In the genomic region with DNA sequence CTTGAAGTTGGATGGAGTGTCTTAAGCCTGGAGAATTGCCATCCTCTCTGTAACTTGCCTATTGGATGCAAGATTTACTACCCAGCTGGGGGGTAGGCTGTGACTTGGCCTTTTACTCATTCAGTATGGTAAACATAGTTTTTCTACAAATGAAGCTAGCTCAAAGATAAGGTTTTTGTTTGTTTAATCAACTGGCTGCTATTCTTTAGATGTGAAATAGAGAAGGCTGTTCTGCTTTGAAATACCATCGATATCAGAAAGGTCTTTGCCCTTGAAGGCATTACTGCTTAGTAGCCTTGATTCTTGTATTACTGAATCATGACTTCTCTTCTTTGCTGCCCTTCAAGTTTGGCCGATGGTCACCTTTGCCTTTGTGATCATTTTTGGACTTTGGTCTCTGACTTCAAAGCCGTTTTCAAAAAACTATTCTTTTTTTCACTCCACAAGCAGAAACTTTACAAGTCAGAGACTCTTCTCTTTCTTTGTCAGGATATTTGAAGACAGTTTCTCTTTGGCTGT, we compare ENCODE assay signal across 15 cellular contexts.
"Had no signal": no experiment of that assay in that cellular context is flagged by ENCODE, and none has a peak within 500 bp of the region (broad histone marks: within the 10 kb centered on the region; RNA-seq: fewer than 3 reads in every experiment).

No MANE protein-coding gene starts in this region.

- H3K9me3 ChIP-seq: lower lobe of right lung, sigmoid colon, tibial nerve, vagina had no signal

- H3K27me3 Mint-ChIP-seq: stimulated activated memory B cell treated with anti-CD40 and anti-IgM and Interleukin-4, amounts not matched to agents 10 μg/mL and 1 μg/mL and 100 μg/mL, for 72 hours had no signal

- H3K4me3 Mint-ChIP-seq: mesothelial cell of epicardium; stimulated activated memory B cell treated with anti-CD40 and anti-IgM and Interleukin-4, amounts not matched to agents 10 μg/mL and 1 μg/mL and 100 μg/mL, for 72 hours; T-cell had no signal

- H3K27ac Mint-ChIP-seq: mesothelial cell of epicardium; stimulated activated memory B cell treated with anti-CD40 and anti-IgM and Interleukin-4, amounts not matched to agents 10 μg/mL and 1 μg/mL and 100 μg/mL, for 72 hours; T-cell had no signal

- H3K4me1 ChIP-seq: lower lobe of right lung, sigmoid colon, tibial nerve, vagina had no signal

- ATAC-seq: lower lobe of right lung; stimulated activated memory B cell treated with anti-CD40 and anti-IgM and Interleukin-4, amounts not matched to agents 10 μg/mL and 1 μg/mL and 100 μg/mL, for 72 hours; T-cell had no signal

- H3K9me3 Mint-ChIP-seq: mesothelial cell of epicardium; stimulated activated memory B cell treated with anti-CD40 and anti-IgM and Interleukin-4, amounts not matched to agents 10 μg/mL and 1 μg/mL and 100 μg/mL, for 72 hours; T-cell had no signal

- H3K4me3 ChIP-seq: lower lobe of right lung, sigmoid colon, tibial nerve, vagina had no signal

- DNase-seq: activated CD4-positive, alpha-beta T cell treated with anti-CD3 and anti-CD28 coated beads, Interleukin-2, amount 50 U/mL, for 4 hours; activated CD4-positive, CD25-positive, alpha-beta regulatory T cell treated with anti-CD3 and anti-CD28 coated beads, Interleukin-2, amount 50 U/mL, for 72 hours; activated naive CD4-positive, alpha-beta T cell; activated T-cell treated with anti-CD3 and anti-CD28 coated beads for 4 hours; aorta; foreskin fibroblast; glutamatergic neuron; lower lobe of right lung; sigmoid colon; T-cell; T-helper 9 cell had no signal

- H3K27me3 ChIP-seq: sigmoid colon, tibial nerve, vagina had no signal

- H3K36me3 ChIP-seq: lower lobe of right lung, sigmoid colon, tibial nerve, vagina had no signal

- H3K27ac ChIP-seq: lower lobe of right lung, sigmoid colon, tibial nerve, vagina had no signal

- H3K36me3 Mint-ChIP-seq: mesothelial cell of epicardium; stimulated activated memory B cell treated with anti-CD40 and anti-IgM and Interleukin-4, amounts not matched to agents 10 μg/mL and 1 μg/mL and 100 μg/mL, for 72 hours; T-cell had no signal

- H3K4me1 Mint-ChIP-seq: stimulated activated memory B cell treated with anti-CD40 and anti-IgM and Interleukin-4, amounts not matched to agents 10 μg/mL and 1 μg/mL and 100 μg/mL, for 72 hours; T-cell had no signal
